1 cellular context compared by ENCODE assay signal in genomic region chr1:15799928-15800835, GRCh38.
A peak's percentile ranks its signal among the peaks of the same experiment; 100 is the strongest.
TF ChIP-seq lines count a peak whose summit lies in the region.

No MANE protein-coding gene starts in this region.

TF ChIP-seq in K562, 482 proteins besides CTCF, POLR2A, EP300 and RAD21 (continues in another document):
- no peak for TF ChIP-seq NUFIP1 (IDR thresholded peaks at IDR 0.05; ENCODE audit: partially characterized antibody)
- no peak for TF ChIP-seq ZNF316 (IDR thresholded peaks at IDR 0.05)
- TF ChIP-seq ILF3 (IDR thresholded peaks at IDR 0.05; ENCODE audit: borderline replicate concordance): no peak
- peak; percentile 46 for TF ChIP-seq MEIS2 (IDR thresholded peaks at IDR 0.05; ENCODE audit: partially characterized antibody)
- no peak for TF ChIP-seq SP1 (CRISPR knock-in tag; IDR thresholded peaks at IDR 0.05)
- TF ChIP-seq, protein P1, sequence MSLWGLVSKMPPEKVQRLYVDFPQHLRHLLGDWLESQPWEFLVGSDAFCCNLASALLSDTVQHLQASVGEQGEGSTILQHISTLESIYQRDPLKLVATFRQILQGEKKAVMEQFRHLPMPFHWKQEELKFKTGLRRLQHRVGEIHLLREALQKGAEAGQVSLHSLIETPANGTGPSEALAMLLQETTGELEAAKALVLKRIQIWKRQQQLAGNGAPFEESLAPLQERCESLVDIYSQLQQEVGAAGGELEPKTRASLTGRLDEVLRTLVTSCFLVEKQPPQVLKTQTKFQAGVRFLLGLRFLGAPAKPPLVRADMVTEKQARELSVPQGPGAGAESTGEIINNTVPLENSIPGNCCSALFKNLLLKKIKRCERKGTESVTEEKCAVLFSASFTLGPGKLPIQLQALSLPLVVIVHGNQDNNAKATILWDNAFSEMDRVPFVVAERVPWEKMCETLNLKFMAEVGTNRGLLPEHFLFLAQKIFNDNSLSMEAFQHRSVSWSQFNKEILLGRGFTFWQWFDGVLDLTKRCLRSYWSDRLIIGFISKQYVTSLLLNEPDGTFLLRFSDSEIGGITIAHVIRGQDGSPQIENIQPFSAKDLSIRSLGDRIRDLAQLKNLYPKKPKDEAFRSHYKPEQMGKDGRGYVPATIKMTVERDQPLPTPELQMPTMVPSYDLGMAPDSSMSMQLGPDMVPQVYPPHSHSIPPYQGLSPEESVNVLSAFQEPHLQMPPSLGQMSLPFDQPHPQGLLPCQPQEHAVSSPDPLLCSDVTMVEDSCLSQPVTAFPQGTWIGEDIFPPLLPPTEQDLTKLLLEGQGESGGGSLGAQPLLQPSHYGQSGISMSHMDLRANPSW (CRISPR knock-in tag; IDR thresholded peaks at IDR 0.05): no peak
- TF ChIP-seq ATF7 (IDR thresholded peaks at IDR 0.05): peak; percentile 56
- no peak for TF ChIP-seq TSHZ1 (CRISPR knock-in tag; IDR thresholded peaks at IDR 0.05)
- peak; percentile 8 to 46 for TF ChIP-seq NRF1 (conservative IDR thresholded peaks at IDR 0.05 in 1 of 2, IDR thresholded peaks at IDR 0.05 in 1 of 2)
- TF ChIP-seq BHLHE40 (IDR thresholded peaks at IDR 0.05; ENCODE audit: low read length): no peak; the same call in 1 of the 2 replicates
- TF ChIP-seq NCOA1 (IDR thresholded peaks at IDR 0.05; ENCODE audit: low read depth): peak; percentile 62; the same call in 1 of the 2 replicates
- TF ChIP-seq ESRRA (IDR thresholded peaks at IDR 0.05; ENCODE audit: borderline replicate concordance, low read depth): 0 out of 2 replicates have a peak, but pooled peaks have one; percentile 55
- TF ChIP-seq CCNT2 (IDR thresholded peaks at IDR 0.05; ENCODE audit: borderline replicate concordance, extremely low read depth, insufficient read length, low read depth, low read length): no peak
- TF ChIP-seq, protein P2, sequence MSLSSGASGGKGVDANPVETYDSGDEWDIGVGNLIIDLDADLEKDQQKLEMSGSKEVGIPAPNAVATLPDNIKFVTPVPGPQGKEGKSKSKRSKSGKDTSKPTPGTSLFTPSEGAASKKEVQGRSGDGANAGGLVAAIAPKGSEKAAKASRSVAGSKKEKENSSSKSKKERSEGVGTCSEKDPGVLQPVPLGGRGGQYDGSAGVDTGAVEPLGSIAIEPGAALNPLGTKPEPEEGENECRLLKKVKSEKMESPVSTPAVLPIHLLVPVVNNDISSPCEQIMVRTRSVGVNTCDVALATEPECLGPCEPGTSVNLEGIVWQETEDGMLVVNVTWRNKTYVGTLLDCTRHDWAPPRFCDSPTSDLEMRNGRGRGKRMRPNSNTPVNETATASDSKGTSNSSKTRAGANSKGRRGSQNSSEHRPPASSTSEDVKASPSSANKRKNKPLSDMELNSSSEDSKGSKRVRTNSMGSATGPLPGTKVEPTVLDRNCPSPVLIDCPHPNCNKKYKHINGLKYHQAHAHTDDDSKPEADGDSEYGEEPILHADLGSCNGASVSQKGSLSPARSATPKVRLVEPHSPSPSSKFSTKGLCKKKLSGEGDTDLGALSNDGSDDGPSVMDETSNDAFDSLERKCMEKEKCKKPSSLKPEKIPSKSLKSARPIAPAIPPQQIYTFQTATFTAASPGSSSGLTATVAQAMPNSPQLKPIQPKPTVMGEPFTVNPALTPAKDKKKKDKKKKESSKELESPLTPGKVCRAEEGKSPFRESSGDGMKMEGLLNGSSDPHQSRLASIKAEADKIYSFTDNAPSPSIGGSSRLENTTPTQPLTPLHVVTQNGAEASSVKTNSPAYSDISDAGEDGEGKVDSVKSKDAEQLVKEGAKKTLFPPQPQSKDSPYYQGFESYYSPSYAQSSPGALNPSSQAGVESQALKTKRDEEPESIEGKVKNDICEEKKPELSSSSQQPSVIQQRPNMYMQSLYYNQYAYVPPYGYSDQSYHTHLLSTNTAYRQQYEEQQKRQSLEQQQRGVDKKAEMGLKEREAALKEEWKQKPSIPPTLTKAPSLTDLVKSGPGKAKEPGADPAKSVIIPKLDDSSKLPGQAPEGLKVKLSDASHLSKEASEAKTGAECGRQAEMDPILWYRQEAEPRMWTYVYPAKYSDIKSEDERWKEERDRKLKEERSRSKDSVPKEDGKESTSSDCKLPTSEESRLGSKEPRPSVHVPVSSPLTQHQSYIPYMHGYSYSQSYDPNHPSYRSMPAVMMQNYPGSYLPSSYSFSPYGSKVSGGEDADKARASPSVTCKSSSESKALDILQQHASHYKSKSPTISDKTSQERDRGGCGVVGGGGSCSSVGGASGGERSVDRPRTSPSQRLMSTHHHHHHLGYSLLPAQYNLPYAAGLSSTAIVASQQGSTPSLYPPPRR (CRISPR knock-in tag; IDR thresholded peaks at IDR 0.05; ENCODE audit: borderline replicate concordance): no peak
- no peak for TF ChIP-seq HDAC8 (tag; IDR thresholded peaks at IDR 0.05)
- TF ChIP-seq ZNF311 (CRISPR knock-in tag; IDR thresholded peaks at IDR 0.05): no peak
- TF ChIP-seq CBFA2T3 (IDR thresholded peaks at IDR 0.05): peak; percentile 65
- TF ChIP-seq ZNF143 (CRISPR knock-in tag; IDR thresholded peaks at IDR 0.05): no peak
- no peak for TF ChIP-seq BDP1 (IDR thresholded peaks at IDR 0.05; ENCODE audit: insufficient read depth, insufficient read length)
- peak; percentile 82 for TF ChIP-seq GABPA (tag; conservative IDR thresholded peaks at IDR 0.05; ENCODE audit: low read depth)
- no peak for TF ChIP-seq ETS2 (tag; IDR thresholded peaks at IDR 0.05; ENCODE audit: borderline replicate concordance, poor library complexity, severe bottlenecking)
- peak; percentile 41 for TF ChIP-seq DACH1 (IDR thresholded peaks at IDR 0.05; ENCODE audit: partially characterized antibody)
- no peak for TF ChIP-seq CBX5 (IDR thresholded peaks at IDR 0.05; ENCODE audit: borderline replicate concordance, low read depth)
- 0 out of 4 replicates have a peak, but pooled peaks of 1 of the 2 experiments have one; percentile 35 for TF ChIP-seq TBL1XR1 (IDR thresholded peaks at IDR 0.05; ENCODE audit: low read length in 2 of 2)
- TF ChIP-seq BACH1 (tag; IDR thresholded peaks at IDR 0.05): no peak
- TF ChIP-seq SMARCA5 (IDR thresholded peaks at IDR 0.05): peak; percentile 46; the same call in 1 of the 2 replicates
- TF ChIP-seq SIRT6 (IDR thresholded peaks at IDR 0.05; ENCODE audit: low read depth, low read length): no peak
- TF ChIP-seq TCF7 (IDR thresholded peaks at IDR 0.05; ENCODE audit: borderline replicate concordance): peak; percentile 84; the same call in 1 of the 2 replicates
- TF ChIP-seq LEF1 (IDR thresholded peaks at IDR 0.05): peak; percentile 69
- TF ChIP-seq, protein P3, sequence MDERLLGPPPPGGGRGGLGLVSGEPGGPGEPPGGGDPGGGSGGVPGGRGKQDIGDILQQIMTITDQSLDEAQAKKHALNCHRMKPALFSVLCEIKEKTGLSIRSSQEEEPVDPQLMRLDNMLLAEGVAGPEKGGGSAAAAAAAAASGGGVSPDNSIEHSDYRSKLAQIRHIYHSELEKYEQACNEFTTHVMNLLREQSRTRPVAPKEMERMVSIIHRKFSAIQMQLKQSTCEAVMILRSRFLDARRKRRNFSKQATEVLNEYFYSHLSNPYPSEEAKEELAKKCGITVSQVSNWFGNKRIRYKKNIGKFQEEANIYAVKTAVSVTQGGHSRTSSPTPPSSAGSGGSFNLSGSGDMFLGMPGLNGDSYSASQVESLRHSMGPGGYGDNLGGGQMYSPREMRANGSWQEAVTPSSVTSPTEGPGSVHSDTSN (CRISPR knock-in tag; IDR thresholded peaks at IDR 0.05; ENCODE audit: low read depth): no peak
- TF ChIP-seq, protein P3 (tag; conservative IDR thresholded peaks at IDR 0.05; ENCODE audit: low read depth): 0 out of 2 replicates have a peak, but pooled peaks have one; percentile 30
- TF ChIP-seq, protein P4, sequence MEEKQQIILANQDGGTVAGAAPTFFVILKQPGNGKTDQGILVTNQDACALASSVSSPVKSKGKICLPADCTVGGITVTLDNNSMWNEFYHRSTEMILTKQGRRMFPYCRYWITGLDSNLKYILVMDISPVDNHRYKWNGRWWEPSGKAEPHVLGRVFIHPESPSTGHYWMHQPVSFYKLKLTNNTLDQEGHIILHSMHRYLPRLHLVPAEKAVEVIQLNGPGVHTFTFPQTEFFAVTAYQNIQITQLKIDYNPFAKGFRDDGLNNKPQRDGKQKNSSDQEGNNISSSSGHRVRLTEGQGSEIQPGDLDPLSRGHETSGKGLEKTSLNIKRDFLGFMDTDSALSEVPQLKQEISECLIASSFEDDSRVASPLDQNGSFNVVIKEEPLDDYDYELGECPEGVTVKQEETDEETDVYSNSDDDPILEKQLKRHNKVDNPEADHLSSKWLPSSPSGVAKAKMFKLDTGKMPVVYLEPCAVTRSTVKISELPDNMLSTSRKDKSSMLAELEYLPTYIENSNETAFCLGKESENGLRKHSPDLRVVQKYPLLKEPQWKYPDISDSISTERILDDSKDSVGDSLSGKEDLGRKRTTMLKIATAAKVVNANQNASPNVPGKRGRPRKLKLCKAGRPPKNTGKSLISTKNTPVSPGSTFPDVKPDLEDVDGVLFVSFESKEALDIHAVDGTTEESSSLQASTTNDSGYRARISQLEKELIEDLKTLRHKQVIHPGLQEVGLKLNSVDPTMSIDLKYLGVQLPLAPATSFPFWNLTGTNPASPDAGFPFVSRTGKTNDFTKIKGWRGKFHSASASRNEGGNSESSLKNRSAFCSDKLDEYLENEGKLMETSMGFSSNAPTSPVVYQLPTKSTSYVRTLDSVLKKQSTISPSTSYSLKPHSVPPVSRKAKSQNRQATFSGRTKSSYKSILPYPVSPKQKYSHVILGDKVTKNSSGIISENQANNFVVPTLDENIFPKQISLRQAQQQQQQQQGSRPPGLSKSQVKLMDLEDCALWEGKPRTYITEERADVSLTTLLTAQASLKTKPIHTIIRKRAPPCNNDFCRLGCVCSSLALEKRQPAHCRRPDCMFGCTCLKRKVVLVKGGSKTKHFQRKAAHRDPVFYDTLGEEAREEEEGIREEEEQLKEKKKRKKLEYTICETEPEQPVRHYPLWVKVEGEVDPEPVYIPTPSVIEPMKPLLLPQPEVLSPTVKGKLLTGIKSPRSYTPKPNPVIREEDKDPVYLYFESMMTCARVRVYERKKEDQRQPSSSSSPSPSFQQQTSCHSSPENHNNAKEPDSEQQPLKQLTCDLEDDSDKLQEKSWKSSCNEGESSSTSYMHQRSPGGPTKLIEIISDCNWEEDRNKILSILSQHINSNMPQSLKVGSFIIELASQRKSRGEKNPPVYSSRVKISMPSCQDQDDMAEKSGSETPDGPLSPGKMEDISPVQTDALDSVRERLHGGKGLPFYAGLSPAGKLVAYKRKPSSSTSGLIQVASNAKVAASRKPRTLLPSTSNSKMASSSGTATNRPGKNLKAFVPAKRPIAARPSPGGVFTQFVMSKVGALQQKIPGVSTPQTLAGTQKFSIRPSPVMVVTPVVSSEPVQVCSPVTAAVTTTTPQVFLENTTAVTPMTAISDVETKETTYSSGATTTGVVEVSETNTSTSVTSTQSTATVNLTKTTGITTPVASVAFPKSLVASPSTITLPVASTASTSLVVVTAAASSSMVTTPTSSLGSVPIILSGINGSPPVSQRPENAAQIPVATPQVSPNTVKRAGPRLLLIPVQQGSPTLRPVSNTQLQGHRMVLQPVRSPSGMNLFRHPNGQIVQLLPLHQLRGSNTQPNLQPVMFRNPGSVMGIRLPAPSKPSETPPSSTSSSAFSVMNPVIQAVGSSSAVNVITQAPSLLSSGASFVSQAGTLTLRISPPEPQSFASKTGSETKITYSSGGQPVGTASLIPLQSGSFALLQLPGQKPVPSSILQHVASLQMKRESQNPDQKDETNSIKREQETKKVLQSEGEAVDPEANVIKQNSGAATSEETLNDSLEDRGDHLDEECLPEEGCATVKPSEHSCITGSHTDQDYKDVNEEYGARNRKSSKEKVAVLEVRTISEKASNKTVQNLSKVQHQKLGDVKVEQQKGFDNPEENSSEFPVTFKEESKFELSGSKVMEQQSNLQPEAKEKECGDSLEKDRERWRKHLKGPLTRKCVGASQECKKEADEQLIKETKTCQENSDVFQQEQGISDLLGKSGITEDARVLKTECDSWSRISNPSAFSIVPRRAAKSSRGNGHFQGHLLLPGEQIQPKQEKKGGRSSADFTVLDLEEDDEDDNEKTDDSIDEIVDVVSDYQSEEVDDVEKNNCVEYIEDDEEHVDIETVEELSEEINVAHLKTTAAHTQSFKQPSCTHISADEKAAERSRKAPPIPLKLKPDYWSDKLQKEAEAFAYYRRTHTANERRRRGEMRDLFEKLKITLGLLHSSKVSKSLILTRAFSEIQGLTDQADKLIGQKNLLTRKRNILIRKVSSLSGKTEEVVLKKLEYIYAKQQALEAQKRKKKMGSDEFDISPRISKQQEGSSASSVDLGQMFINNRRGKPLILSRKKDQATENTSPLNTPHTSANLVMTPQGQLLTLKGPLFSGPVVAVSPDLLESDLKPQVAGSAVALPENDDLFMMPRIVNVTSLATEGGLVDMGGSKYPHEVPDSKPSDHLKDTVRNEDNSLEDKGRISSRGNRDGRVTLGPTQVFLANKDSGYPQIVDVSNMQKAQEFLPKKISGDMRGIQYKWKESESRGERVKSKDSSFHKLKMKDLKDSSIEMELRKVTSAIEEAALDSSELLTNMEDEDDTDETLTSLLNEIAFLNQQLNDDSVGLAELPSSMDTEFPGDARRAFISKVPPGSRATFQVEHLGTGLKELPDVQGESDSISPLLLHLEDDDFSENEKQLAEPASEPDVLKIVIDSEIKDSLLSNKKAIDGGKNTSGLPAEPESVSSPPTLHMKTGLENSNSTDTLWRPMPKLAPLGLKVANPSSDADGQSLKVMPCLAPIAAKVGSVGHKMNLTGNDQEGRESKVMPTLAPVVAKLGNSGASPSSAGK (IDR thresholded peaks at IDR 0.05): peak; percentile 22; the same call in 1 of the 2 replicates
